13 cellular contexts compared by ENCODE assay signal in the genomic region with DNA sequence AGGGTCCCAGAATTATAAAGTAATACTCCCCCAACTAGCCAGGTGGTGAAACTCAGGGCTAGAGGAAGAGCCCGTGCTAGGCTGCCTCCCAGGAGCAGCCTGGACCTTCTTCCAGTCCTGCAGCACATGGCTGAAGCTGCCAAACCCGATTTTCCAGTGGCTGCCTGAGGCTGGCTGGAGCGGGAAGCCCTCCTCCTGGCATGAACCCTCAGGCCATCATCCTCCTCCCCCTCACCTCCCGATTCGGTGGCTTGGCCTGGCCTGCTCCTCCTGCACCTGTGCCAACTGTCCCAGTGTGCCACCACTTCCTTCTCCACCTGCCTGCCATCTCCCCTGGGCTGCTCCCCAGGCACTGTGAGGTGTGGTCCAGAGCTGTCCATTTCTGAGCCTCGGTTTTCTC. TPM values are rescaled to one million over a fixed set of nuclear protein-coding genes. Genes with fewer than 3 reads are reported as not detected.
DNase-seq lines count a peak whose midpoint lies in the region; ATAC-seq and TF ChIP-seq lines count a peak whose summit lies in the region.
"Had no signal": no experiment of that assay in that cellular context is flagged by ENCODE, and none has a peak within 500 bp of the region (broad histone marks: within the 10 kb centered on the region; RNA-seq: fewer than 3 reads in every experiment).

No MANE protein-coding gene starts in this region.

- peaks cover 0 to 16% (median 0%) of the 10 kb centered on the region in 7 donors for H3K27me3 ChIP-seq in heart right ventricle
- no peaks in the 10 kb centered on the region for H3K27me3 ChIP-seq in breast epithelium
- H3K27me3 ChIP-seq in lung (ENCODE audit: control insufficient read depth, insufficient read depth), result no peaks in the 10 kb centered on the region
- H3K27me3 ChIP-seq in vagina, result no peaks in the 10 kb centered on the region
- H3K27me3 ChIP-seq: ascending aorta, right lobe of liver had no signal

- DNase-seq in heart right ventricle, result no peak
- no peak for DNase-seq in Right ventricle myocardium superior
- DNase-seq in breast epithelium (ENCODE audit: low spot score in 2 of 2), result peak; percentile 85 to 90
- peak; percentile 82 for DNase-seq in lung (ENCODE audit: low spot score)
- no peak for DNase-seq in vagina (ENCODE audit: extremely low spot score in 2 of 2)
- DNase-seq in stimulated activated CD4-positive, alpha-beta T cell treated with anti-CD3 and anti-CD28 coated beads, Interleukin-4, amount 100 ng/mL, for 4 hours, result no peak
- DNase-seq in 8988T, result no peak
- DNase-seq: right lobe of liver had no signal

- intact Hi-C loops in heart right ventricle (cut with DNase I) (loop anchor here in 4 of 10 donors (2.0 to 10.0 kb wide), 3 partner anchors 39 to 57 kb away; a partner anchor contains a TSS), Right ventricle myocardium superior (cut with DNase I) (loop anchor here (5.0 kb wide), 1 partner anchor 40 kb away; a partner anchor contains a TSS), breast epithelium (cut with DNase I; ENCODE audit: low total_unique reads) (no loop called here), vagina (cut with DNase I) (no loop called here)

- WGBS in heart right ventricle, 2 donors, result 38 to 45% methylated on average over 6 of the region's 6 CpGs
- WGBS in lung, 2 donors, result 41 to 68% methylated on average over 6 of the region's 6 CpGs

- H3K36me3 ChIP-seq in heart right ventricle (no peaks in the 10 kb centered on the region), breast epithelium (no peaks in the 10 kb centered on the region), lung (ENCODE audit: control insufficient read depth in 2 of 2, insufficient read depth in 2 of 2, low read length in 2 of 2) (no peaks in the 10 kb centered on the region), vagina (no peaks in the 10 kb centered on the region)
- H3K36me3 ChIP-seq: ascending aorta, right lobe of liver had no signal

- H3K27ac ChIP-seq in heart right ventricle (peak overlapping the region; percentile 69 to 93 (median 82)), breast epithelium (peak overlapping the region; percentile 83 to 93), lung (ENCODE audit: low read depth in 1 of 2, low read length in 1 of 2) (peak overlapping the region in 1 of 2 donors; percentile 84), vagina (peak overlapping the region; percentile 36)
- H3K27ac ChIP-seq: ascending aorta, right lobe of liver had no signal

- H3K4me1 ChIP-seq in heart right ventricle (peaks cover 24 to 80% (median 73%) of the 10 kb centered on the region in 9 donors), breast epithelium (peaks cover 7 to 22% of the 10 kb centered on the region in 2 donors), lung (ENCODE audit: control insufficient read depth in 2 of 2, insufficient read depth in 2 of 2, low read length in 2 of 2) (peaks cover 0 to 36% of the 10 kb centered on the region in 2 donors), vagina (peaks cover 55% of the 10 kb centered on the region)
- H3K4me1 ChIP-seq: right lobe of liver had no signal

- H3K9me3 ChIP-seq in heart right ventricle (no peaks in the 10 kb centered on the region), breast epithelium (no peaks in the 10 kb centered on the region), lung (ENCODE audit: control insufficient read depth in 2 of 2, insufficient read depth in 1 of 2, low read length in 1 of 2) (no peaks in the 10 kb centered on the region), vagina (no peaks in the 10 kb centered on the region)
- H3K9me3 ChIP-seq: ascending aorta, right lobe of liver had no signal

- TF ChIP-seq CTCF in heart right ventricle (IDR thresholded peaks at IDR 0.05) (no peak), breast epithelium (IDR thresholded peaks at IDR 0.05) (no peak), lung (IDR thresholded peaks at IDR 0.05; ENCODE audit: control extremely low read depth, extremely low read depth) (no peak), vagina (IDR thresholded peaks at IDR 0.05) (no peak)

- H3K4me3 ChIP-seq in heart right ventricle, result peak overlapping the region in 1 of 10 donors; percentile 15
- peak overlapping the region in 2 of 3 donors; percentile 2 to 3 for H3K4me3 ChIP-seq in breast epithelium
- no peak overlapping the region for H3K4me3 ChIP-seq in lung
- no peak overlapping the region for H3K4me3 ChIP-seq in vagina
- H3K4me3 ChIP-seq: ascending aorta, right lobe of liver had no signal

- peak in 6 of 8 donors; percentile 2 to 10 (median 5) for ATAC-seq in heart right ventricle
- ATAC-seq in Right ventricle myocardium superior (ENCODE audit: poor library complexity), result no peak
- no peak for ATAC-seq in lung (ENCODE audit: insufficient read depth, low FRiP score)
- no peak for ATAC-seq in HG03039 (IDR thresholded peaks at IDR 0.05; ENCODE audit: unreplicated experiment)

- TF ChIP-seq POLR2A in breast epithelium (IDR thresholded peaks at IDR 0.05), result no peak
- no peak for TF ChIP-seq POLR2A in vagina (IDR thresholded peaks at IDR 0.05)

RNA-seq across cellular contexts. Expression of a gene that starts 3.0 kb away (rescaled TPM):
- total RNA-seq in heart right ventricle (1 to 10 TPM in 9 of 10 donors, under 1 TPM in 1; 0.80 to 2.3 (median 1.7) TPM), Right ventricle myocardium superior (0.75 TPM), breast epithelium (10 to 100 TPM in 1 of 3 donors, 1 to 10 TPM in 1, under 1 TPM in 1; 0.48 to 26.2 (median 8.9) TPM), lung (100 to 1,000 TPM in 1 of 2 donors, 10 to 100 TPM in 1; 45.3 to 174 TPM), vagina (3.9 TPM)
- polyA plus RNA-seq in heart right ventricle (1 to 10 TPM; 1.3 to 5.3 TPM), lung (100 to 1,000 TPM; 105 to 174 TPM)

RNA-seq across cellular contexts. Expression of a gene that starts 4.4 kb away (rescaled TPM):
- total RNA-seq in heart right ventricle (not detected), Right ventricle myocardium superior (not detected), breast epithelium (not detected), lung (not detected), vagina (not detected)
- polyA plus RNA-seq in heart right ventricle (not detected), lung (not detected)
- total RNA-seq: ascending aorta, H4, liver, right lobe of liver had no signal
- polyA plus RNA-seq: esophagus, liver had no signal

RNA-seq across cellular contexts. Expression of a gene that starts 26.4 kb away (rescaled TPM):
- 100 to 1,000 TPM; 125 to 164 (median 147) TPM for total RNA-seq in heart right ventricle
- polyA plus RNA-seq in heart right ventricle, result 100 to 1,000 TPM in 1 of 2 donors, 10 to 100 TPM in 1; 74.3 to 132 TPM
- total RNA-seq in Right ventricle myocardium superior, result 110 TPM
- total RNA-seq in breast epithelium, result 10 to 100 TPM; 37.6 to 47.4 (median 42.3) TPM
- total RNA-seq in lung, result 10 to 100 TPM; 34.6 to 70.2 TPM
- polyA plus RNA-seq in lung, result 10 to 100 TPM; 40.4 to 49.1 TPM
- total RNA-seq in vagina, result 28.5 TPM

RNA-seq across cellular contexts. Expression of a gene that starts 31.3 kb away (rescaled TPM):
- total RNA-seq in heart right ventricle, result 10 to 100 TPM in 3 of 10 donors, 1 to 10 TPM in 7; 5.5 to 13.5 (median 8.0) TPM
- 1 to 10 TPM; 6.4 to 7.3 TPM for polyA plus RNA-seq in heart right ventricle
- 4.8 TPM for total RNA-seq in Right ventricle myocardium superior
- 1 to 10 TPM; 2.7 to 5.9 (median 4.2) TPM for total RNA-seq in breast epithelium
- total RNA-seq in lung, result 1 to 10 TPM in 1 of 2 donors, under 1 TPM in 1; 0.63 to 2.8 TPM
- polyA plus RNA-seq in lung, result 1 to 10 TPM in 1 of 2 donors, under 1 TPM in 1; 0.41 to 1.2 TPM
- 14.0 TPM for total RNA-seq in vagina

RNA-seq across cellular contexts. Expression of a gene that starts 39.4 kb away (rescaled TPM):
- total RNA-seq in heart right ventricle (10 to 100 TPM; 22.9 to 54.5 (median 40.1) TPM), Right ventricle myocardium superior (26.9 TPM), breast epithelium (10 to 100 TPM; 17.9 to 80.3 (median 46.8) TPM), lung (10 to 100 TPM; 14.0 to 36.7 TPM), vagina (27.0 TPM)
- polyA plus RNA-seq in heart right ventricle (10 to 100 TPM; 15.4 to 31.6 TPM), lung (10 to 100 TPM in 1 of 2 donors, 1 to 10 TPM in 1; 9.1 to 20.1 TPM)

Comparison
In these comparisons a context has a peak if more than half of its experiments do, and no peak if none do; other contexts are left out.
1. ATAC-seq: peak in heart right ventricle (6 of 8); none in Right ventricle myocardium superior (single experiment), lung (single experiment) and HG03039 (single experiment).
2. DNase-seq: peak in breast epithelium (2 of 2) and lung (single experiment); none in heart right ventricle (0 of 2), Right ventricle myocardium superior (single experiment), vagina (0 of 2), stimulated activated CD4-positive, alpha-beta T cell treated with anti-CD3 and anti-CD28 coated beads, Interleukin-4, amount 100 ng/mL, for 4 hours (0 of 2) and 8988T (single experiment).
3. H3K4me3 ChIP-seq: peak in breast epithelium (2 of 3); none in lung (single experiment) and vagina (0 of 2).